Comparison of ENCODE assay signal across 1 cellular context in genomic region chr7:92134271-92135099, GRCh38.
TF ChIP-seq lines count a peak whose summit lies in the region.

Gene CYP51A1 (minus strand): TSS chr7:92134477. CDS start chr7:92134364, 113 bp downstream.

TF ChIP-seq in HepG2, 621 proteins besides CTCF, POLR2A, EP300 and RAD21 (continued from another document and continues in another):
- TF ChIP-seq ZNF709 (CRISPR knock-in tag; IDR thresholded peaks at IDR 0.05) (peak; percentile 62; the same call in 1 of the 2 replicates), ZNF564 (CRISPR knock-in tag; IDR thresholded peaks at IDR 0.05) (peak; percentile 76), ZSCAN31 (CRISPR knock-in tag; IDR thresholded peaks at IDR 0.05; ENCODE audit: low read depth) (peak; percentile 98), PHB2 (IDR thresholded peaks at IDR 0.05; ENCODE audit: partially characterized antibody) (no peak), ATF2 (CRISPR knock-in tag; IDR thresholded peaks at IDR 0.05) (peak; percentile 80), ARID4A (CRISPR knock-in tag; IDR thresholded peaks at IDR 0.05; ENCODE audit: borderline replicate concordance) (peak; percentile 88), SETDB1 (CRISPR knock-in tag; IDR thresholded peaks at IDR 0.05; ENCODE audit: borderline replicate concordance) (0 out of 2 replicates have a peak, but pooled peaks have one; percentile 29), BCL6 (CRISPR knock-in tag; IDR thresholded peaks at IDR 0.05) (peak; percentile 48; the same call in 1 of the 2 replicates), RARA (CRISPR knock-in tag; IDR thresholded peaks at IDR 0.05) (no peak), E2F5 (CRISPR knock-in tag; conservative IDR thresholded peaks at IDR 0.05) (peak; percentile 67; the same call in 1 of the 2 replicates), ZNF431 (CRISPR knock-in tag; IDR thresholded peaks at IDR 0.05; ENCODE audit: borderline replicate concordance, low read depth) (peak; percentile 74), NCOA1 (CRISPR knock-in tag; IDR thresholded peaks at IDR 0.05) (no peak), REPIN1 (CRISPR knock-in tag; IDR thresholded peaks at IDR 0.05; ENCODE audit: borderline replicate concordance, low read depth) (peak; percentile 94), BORCS8-MEF2B (CRISPR knock-in tag; IDR thresholded peaks at IDR 0.05) (peak; percentile 86), HNRNPLL (IDR thresholded peaks at IDR 0.05; ENCODE audit: low read depth, low read length, poor library complexity, severe bottlenecking) (peak; percentile 79), ZNF280D (CRISPR knock-in tag; IDR thresholded peaks at IDR 0.05) (peak; percentile 84), ZNF12 (CRISPR knock-in tag; IDR thresholded peaks at IDR 0.05) (no peak), KLF11 (CRISPR knock-in tag; IDR thresholded peaks at IDR 0.05) (0 out of 2 replicates have a peak, but pooled peaks have one; percentile 43), PLSCR1 (CRISPR knock-in tag; IDR thresholded peaks at IDR 0.05; ENCODE audit: borderline replicate concordance) (no peak), FOXP4 (CRISPR knock-in tag; IDR thresholded peaks at IDR 0.05) (peak; percentile 61), ZNF614 (CRISPR knock-in tag; IDR thresholded peaks at IDR 0.05; ENCODE audit: borderline replicate concordance) (peak; percentile 13; the same call in 1 of the 2 replicates), ZNF777 (CRISPR knock-in tag; IDR thresholded peaks at IDR 0.05) (peak; percentile 93), YY1 (IDR thresholded peaks at IDR 0.05; ENCODE audit: insufficient read depth, insufficient replicate concordance, low read depth, low read length) (peak; percentile 24), ZFP90 (CRISPR knock-in tag; IDR thresholded peaks at IDR 0.05; ENCODE audit: borderline replicate concordance) (peak; percentile 43; the same call in 1 of the 2 replicates), NKX3-1 (CRISPR knock-in tag; IDR thresholded peaks at IDR 0.05) (peak; percentile 87), ZNF205 (CRISPR knock-in tag; IDR thresholded peaks at IDR 0.05) (0 out of 2 replicates have a peak, but pooled peaks have one; percentile 22), KDM4B (CRISPR knock-in tag; IDR thresholded peaks at IDR 0.05) (no peak), MNT (IDR thresholded peaks at IDR 0.05) (peak; percentile 53), PPARG (CRISPR knock-in tag; conservative IDR thresholded peaks at IDR 0.05) (no peak), ZNF598 (CRISPR knock-in tag; IDR thresholded peaks at IDR 0.05; ENCODE audit: borderline replicate concordance) (0 out of 2 replicates have a peak, but pooled peaks have one; percentile 23), DMTF1 (CRISPR knock-in tag; IDR thresholded peaks at IDR 0.05) (0 out of 2 replicates have a peak, but pooled peaks have one; percentile 48), ZNF672 (CRISPR knock-in tag; IDR thresholded peaks at IDR 0.05) (0 out of 2 replicates have a peak, but pooled peaks have one; percentile 58), ZBTB43 (CRISPR knock-in tag; conservative IDR thresholded peaks at IDR 0.05) (peak; percentile 49; the same call in 1 of the 2 replicates), HOXD1 (CRISPR knock-in tag; IDR thresholded peaks at IDR 0.05) (no peak), ZNF33B (CRISPR knock-in tag; IDR thresholded peaks at IDR 0.05) (peak; percentile 90; the same call in 1 of the 2 replicates), ZNF557 (CRISPR knock-in tag; IDR thresholded peaks at IDR 0.05) (peak; percentile 27; the same call in 1 of the 2 replicates), ZNF33A (CRISPR knock-in tag; IDR thresholded peaks at IDR 0.05; ENCODE audit: borderline replicate concordance) (no peak), NFE2L2 (IDR thresholded peaks at IDR 0.05; ENCODE audit: low read length) (no peak), PAF1 (CRISPR knock-in tag; IDR thresholded peaks at IDR 0.05) (no peak), TBX2 (CRISPR knock-in tag; IDR thresholded peaks at IDR 0.05; ENCODE audit: borderline replicate concordance) (peak; percentile 91), MXD1 (CRISPR knock-in tag; IDR thresholded peaks at IDR 0.05) (peak; percentile 78; the same call in 1 of the 2 replicates), HOXA3 (CRISPR knock-in tag; IDR thresholded peaks at IDR 0.05) (peak; percentile 92), MIER2 (CRISPR knock-in tag; IDR thresholded peaks at IDR 0.05) (no peak), GATA4 (IDR thresholded peaks at IDR 0.05; ENCODE audit: borderline replicate concordance, low read depth) (no peak)
